12 cellular contexts compared by ENCODE assay signal in the genomic region with DNA sequence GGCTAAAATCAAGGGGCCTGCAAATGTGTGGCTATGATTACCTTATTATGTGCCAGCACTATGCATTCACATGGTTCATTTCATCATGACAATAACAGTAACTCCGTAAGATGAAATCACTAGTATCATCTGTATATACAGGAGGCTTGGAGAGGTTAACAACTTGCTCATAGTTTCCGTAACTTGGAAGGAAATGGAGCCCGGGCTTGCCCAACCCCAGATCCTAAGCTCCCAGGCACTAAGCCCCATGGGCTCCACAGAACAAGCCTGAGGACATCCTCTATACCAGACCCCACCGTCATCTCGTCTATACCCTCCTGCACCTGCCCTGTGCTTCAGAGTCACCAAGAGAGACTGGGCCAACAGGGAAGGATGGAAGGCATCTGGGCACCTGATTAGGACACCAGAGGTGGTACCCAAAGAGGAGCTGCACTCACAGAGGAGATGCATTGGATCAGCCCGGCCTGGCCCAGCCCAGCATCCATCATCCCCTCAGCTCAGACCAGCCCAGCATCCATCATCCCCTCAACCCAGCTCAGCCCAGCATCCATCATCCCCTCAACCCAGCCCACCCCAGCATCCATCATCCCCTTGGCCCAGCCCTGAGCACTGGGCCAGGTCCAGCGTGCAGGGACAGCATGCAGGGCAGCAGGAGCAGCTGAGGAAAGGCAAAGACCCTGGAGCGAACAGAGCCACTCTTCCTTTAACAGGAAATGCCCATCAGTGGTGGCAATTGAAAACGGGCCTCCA. TPM values are rescaled to one million over a fixed set of nuclear protein-coding genes. Genes with fewer than 3 reads are reported as not detected.
DNase-seq lines count a peak whose midpoint lies in the region; ATAC-seq and TF ChIP-seq lines count a peak whose summit lies in the region.
"Had no signal": no experiment of that assay in that cellular context is flagged by ENCODE, and none has a peak within 500 bp of the region (broad histone marks: within the 10 kb centered on the region; RNA-seq: fewer than 3 reads in every experiment).

No MANE protein-coding gene starts in this region.

- no peaks in the 10 kb centered on the region for H3K27me3 ChIP-seq in heart right ventricle
- no peaks in the 10 kb centered on the region for H3K27me3 ChIP-seq in muscle layer of duodenum (ENCODE audit: low read depth, low read length)
- H3K27me3 ChIP-seq in upper lobe of right lung, result no peaks in the 10 kb centered on the region
- no peaks in the 10 kb centered on the region for H3K27me3 ChIP-seq in effector memory CD4-positive, alpha-beta T cell (replicated peaks; ENCODE audit: control insufficient read depth, insufficient read depth, low read length, poor library complexity, severe bottlenecking)
- H3K27me3 ChIP-seq: foreskin keratinocyte had no signal

- H3K36me3 Mint-ChIP-seq in activated naive CD8-positive, alpha-beta T cell, result no peaks in the 10 kb centered on the region
- peaks cover 22 to 26% of the 10 kb centered on the region in 2 donors for H3K36me3 Mint-ChIP-seq in CD14-positive monocyte

- no peaks in the 10 kb centered on the region for H3K27me3 Mint-ChIP-seq in activated naive CD8-positive, alpha-beta T cell
- peaks cover 0 to 5% (median 2%) of the 10 kb centered on the region in 3 donors for H3K27me3 Mint-ChIP-seq in CD14-positive monocyte (ENCODE audit: low read depth in 3 of 3)

- 87 to 91% methylated on average over 9 of the region's 9 CpGs for WGBS in heart right ventricle, 2 donors

- no peak for DNase-seq in heart right ventricle
- no peak for DNase-seq in Right ventricle myocardium superior
- DNase-seq in upper lobe of right lung, result peak; percentile 42
- no peak for DNase-seq in CD14-positive monocyte (ENCODE audit: low spot score)
- DNase-seq in effector memory CD4-positive, alpha-beta T cell, result no peak
- DNase-seq: anterior cingulate cortex, DMS79, foreskin keratinocyte had no signal

- H3K4me3 Mint-ChIP-seq in activated naive CD8-positive, alpha-beta T cell, result no peak overlapping the region
- H3K4me3 Mint-ChIP-seq in CD14-positive monocyte, result no peak overlapping the region
- H3K4me3 Mint-ChIP-seq: nephron had no signal

- TF ChIP-seq CTCF in heart right ventricle (IDR thresholded peaks at IDR 0.05) (no peak), upper lobe of right lung (IDR thresholded peaks at IDR 0.05) (no peak), CD14-positive monocyte (IDR thresholded peaks at IDR 0.05) (no peak)

- H3K4me1 ChIP-seq in heart right ventricle (peaks cover 16 to 85% (median 67%) of the 10 kb centered on the region in 9 donors), muscle layer of duodenum (ENCODE audit: control insufficient read depth in 1 of 2, insufficient read depth in 2 of 2, low read length in 2 of 2) (peaks cover 13 to 45% of the 10 kb centered on the region in 2 donors), upper lobe of right lung (peaks cover 84% of the 10 kb centered on the region)
- H3K4me1 ChIP-seq in effector memory CD4-positive, alpha-beta T cell (ENCODE audit: control insufficient read depth, insufficient read depth, low read length, poor library complexity, severe bottlenecking), result peaks cover 43% of the 10 kb centered on the region

- H3K36me3 ChIP-seq in heart right ventricle (no peaks in the 10 kb centered on the region), muscle layer of duodenum (ENCODE audit: control insufficient read depth in 1 of 2, insufficient read depth in 2 of 2, low read length in 2 of 2) (no peaks in the 10 kb centered on the region), upper lobe of right lung (no peaks in the 10 kb centered on the region)
- H3K36me3 ChIP-seq in effector memory CD4-positive, alpha-beta T cell (ENCODE audit: control insufficient read depth, insufficient read depth, low read length), result no peaks in the 10 kb centered on the region

- intact Hi-C loops in heart right ventricle (cut with DNase I) (loop anchor here in 9 of 10 donors (5.0 to 10.0 kb wide), 9 partner anchors 45 to 217 kb away; a partner anchor contains a TSS), Right ventricle myocardium superior (cut with DNase I) (loop anchor here (5.0 kb wide), 1 partner anchor 127 kb away; no protein-coding TSS in a partner anchor), upper lobe of right lung (cut with DNase I) (loop anchor here (10.0 kb wide), 1 partner anchor 125 kb away; no protein-coding TSS in a partner anchor), CD14-positive monocyte (cut with micrococcal nuclease) (loop anchor here (5.0 kb wide), 3 partner anchors 77 to 217 kb away; no protein-coding TSS in a partner anchor)

- H3K4me1 Mint-ChIP-seq in activated naive CD8-positive, alpha-beta T cell (ENCODE audit: low read depth), result peaks cover 84% of the 10 kb centered on the region
- peaks cover 64% of the 10 kb centered on the region for H3K4me1 Mint-ChIP-seq in CD14-positive monocyte

- H3K9me3 ChIP-seq in heart right ventricle (no peaks in the 10 kb centered on the region), muscle layer of duodenum (ENCODE audit: control insufficient read depth in 1 of 2, low read length in 2 of 2) (no peaks in the 10 kb centered on the region), upper lobe of right lung (no peaks in the 10 kb centered on the region)
- no peaks in the 10 kb centered on the region for H3K9me3 ChIP-seq in effector memory CD4-positive, alpha-beta T cell (ENCODE audit: control insufficient read depth, low read length)

- ATAC-seq in heart right ventricle, result no peak
- no peak for ATAC-seq in Right ventricle myocardium superior (ENCODE audit: poor library complexity)
- ATAC-seq in upper lobe of right lung, result no peak
- ATAC-seq in HG02852 (IDR thresholded peaks at IDR 0.05; ENCODE audit: unreplicated experiment), result no peak
- ATAC-seq: foreskin keratinocyte had no signal

- H3K27ac ChIP-seq in heart right ventricle, result peak overlapping the region in 7 of 10 donors; percentile 2 to 68 (median 23)
- peak overlapping the region; percentile 36 for H3K27ac ChIP-seq in muscle layer of duodenum (ENCODE audit: low read length)
- peak overlapping the region; percentile 83 for H3K27ac ChIP-seq in upper lobe of right lung
- H3K27ac ChIP-seq in effector memory CD4-positive, alpha-beta T cell (ENCODE audit: insufficient read depth, low read length, poor library complexity, severe bottlenecking), result no peak overlapping the region
- H3K27ac ChIP-seq: foreskin keratinocyte had no signal

- no peaks in the 10 kb centered on the region for H3K9me3 Mint-ChIP-seq in activated naive CD8-positive, alpha-beta T cell (ENCODE audit: low read depth)
- H3K9me3 Mint-ChIP-seq in CD14-positive monocyte, result no peaks in the 10 kb centered on the region
- H3K9me3 Mint-ChIP-seq: nephron had no signal

- H3K27ac Mint-ChIP-seq in activated naive CD8-positive, alpha-beta T cell, result peak overlapping the region; percentile 100
- peak overlapping the region in 1 of 7 donors; percentile 6 for H3K27ac Mint-ChIP-seq in CD14-positive monocyte

- H3K4me3 ChIP-seq in heart right ventricle (no peak overlapping the region), muscle layer of duodenum (ENCODE audit: low read depth in 1 of 2, low read length in 2 of 2) (no peak overlapping the region), upper lobe of right lung (no peak overlapping the region)
- H3K4me3 ChIP-seq in effector memory CD4-positive, alpha-beta T cell (ENCODE audit: insufficient read depth, low read depth, low read length, poor library complexity, severe bottlenecking), result no peak overlapping the region

RNA-seq across cellular contexts. Expression of a gene that starts 28.5 kb away (rescaled TPM):
- total RNA-seq in heart right ventricle (10 to 100 TPM; 33.5 to 46.3 (median 38.1) TPM), Right ventricle myocardium superior (36.0 TPM), upper lobe of right lung (49.2 TPM)
- polyA plus RNA-seq in heart right ventricle (10 to 100 TPM; 36.1 to 57.1 TPM), CD14-positive monocyte (10 to 100 TPM; 82.6 to 85.2 TPM)

RNA-seq across cellular contexts. Expression of a gene that starts 36.8 kb away (rescaled TPM):
- total RNA-seq in heart right ventricle (1 to 10 TPM; 2.6 to 4.5 (median 3.3) TPM), Right ventricle myocardium superior (2.9 TPM), upper lobe of right lung (6.1 TPM)
- polyA plus RNA-seq in heart right ventricle (1 to 10 TPM; 1.5 to 5.8 TPM), CD14-positive monocyte (1 to 10 TPM in 1 of 2 donors, under 1 TPM in 1; 0.40 to 1.5 TPM)
